Comparison of ENCODE assay signal across 8 cellular contexts in the genomic region with DNA sequence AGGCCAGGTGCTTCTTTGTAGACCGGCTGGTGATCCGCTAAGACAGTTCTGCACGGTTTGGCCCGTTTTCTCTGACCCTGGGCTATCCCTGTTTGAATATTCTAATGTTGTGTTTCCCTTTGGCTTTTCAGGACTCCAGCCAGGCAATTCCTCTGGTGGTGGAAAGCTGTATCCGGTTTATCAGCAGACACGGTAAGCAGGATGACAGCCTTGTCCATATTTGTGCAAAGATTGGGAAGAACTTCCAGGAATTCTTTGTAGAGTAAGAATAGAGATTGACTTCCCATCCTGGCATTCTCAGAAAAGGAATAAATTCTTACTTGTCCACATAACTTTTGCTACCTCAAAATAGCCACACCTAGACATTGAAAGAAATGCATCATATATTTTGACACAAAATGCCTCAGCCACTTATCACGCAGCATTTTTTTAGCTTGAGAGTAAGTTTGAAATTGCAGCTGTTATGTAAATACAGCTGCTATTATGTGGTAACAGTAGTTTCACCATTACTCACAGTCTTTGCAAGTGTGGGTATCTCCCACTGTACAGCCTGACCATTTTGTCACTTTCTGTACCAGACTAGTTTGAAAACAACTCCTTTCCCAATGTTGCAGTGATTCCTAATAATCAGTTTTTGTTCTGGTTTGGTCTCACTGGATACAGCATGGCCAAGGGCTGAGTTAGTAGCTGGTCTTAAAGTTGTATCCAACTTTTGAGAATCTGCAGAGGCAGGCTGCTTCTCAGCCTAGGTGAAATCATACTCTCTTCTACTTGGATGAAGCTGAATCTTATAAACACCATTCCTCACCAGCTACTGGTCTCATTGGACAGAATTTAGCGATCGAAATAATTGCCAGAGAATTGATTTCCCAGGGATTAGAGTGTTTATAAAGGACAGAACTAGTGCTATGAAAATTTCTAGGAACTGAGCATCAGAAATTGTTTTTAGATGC. TPM values are rescaled to one million over a fixed set of nuclear protein-coding genes. Genes with fewer than 3 reads are reported as not detected.
DNase-seq lines count a peak whose midpoint lies in the region; ATAC-seq and TF ChIP-seq lines count a peak whose summit lies in the region.

No MANE protein-coding gene starts in this region.

- ATAC-seq in HG03280 (IDR thresholded peaks at IDR 0.05; ENCODE audit: unreplicated experiment), result peak; percentile 91

- POLR2A ChIA-PET in CD8-positive, alpha-beta memory T cell (lab: Charles Lee), result interaction anchor here (0.5 kb wide), 1 partner anchor 177 kb away, joined by 4 read pairs; no protein-coding TSS in a partner anchor

- H3K36me3 Mint-ChIP-seq in CD8-positive, alpha-beta memory T cell, result peaks cover 11 to 42% (median 13%) of the 10 kb centered on the region in 3 donors

- intact Hi-C loops in esophagus muscularis mucosa (cut with DNase I), result no loop called here
- intact Hi-C loops in uterus (cut with DNase I; ENCODE audit: low total_unique reads), result no loop called here

- H3K27me3 Mint-ChIP-seq in CD8-positive, alpha-beta memory T cell, result no peaks in the 10 kb centered on the region

- H3K4me3 ChIP-seq in AG10803 (ENCODE audit: low read length), result no peak overlapping the region
- no peak overlapping the region for H3K4me3 ChIP-seq in esophagus muscularis mucosa
- H3K4me3 ChIP-seq in uterus, result no peak overlapping the region
- no peak overlapping the region for H3K4me3 ChIP-seq in CD8-positive, alpha-beta memory T cell (ENCODE audit: low read length)

- no peak overlapping the region for H3K27ac Mint-ChIP-seq in CD8-positive, alpha-beta memory T cell

- H3K4me3 Mint-ChIP-seq in CD8-positive, alpha-beta memory T cell, result no peak overlapping the region

- no peaks in the 10 kb centered on the region for H3K9me3 Mint-ChIP-seq in CD8-positive, alpha-beta memory T cell

- TF ChIP-seq CTCF in AG10803 (conservative IDR thresholded peaks at IDR 0.05; ENCODE audit: low read length) (peak; percentile 25), esophagus muscularis mucosa (IDR thresholded peaks at IDR 0.05) (peak in 1 of 3 experiments; percentile 28), uterus (IDR thresholded peaks at IDR 0.05) (no peak)

- H3K9me3 ChIP-seq in esophagus muscularis mucosa (no peaks in the 10 kb centered on the region), uterus (no peaks in the 10 kb centered on the region)
- no peaks in the 10 kb centered on the region for H3K9me3 ChIP-seq in CD8-positive, alpha-beta memory T cell (ENCODE audit: low read length)

- no peaks in the 10 kb centered on the region for H3K27me3 ChIP-seq in esophagus muscularis mucosa
- H3K27me3 ChIP-seq in uterus, result no peaks in the 10 kb centered on the region
- H3K27me3 ChIP-seq in CD8-positive, alpha-beta memory T cell (ENCODE audit: insufficient read depth, low read length, poor library complexity, severe bottlenecking), result no peaks in the 10 kb centered on the region

- H3K4me1 Mint-ChIP-seq in CD8-positive, alpha-beta memory T cell, result no peaks in the 10 kb centered on the region

- no peak for TF ChIP-seq EP300 in esophagus muscularis mucosa (IDR thresholded peaks at IDR 0.05)

- 46% methylated on average over 9 of the region's 9 CpGs for WGBS in esophagus muscularis mucosa

- TF ChIP-seq POLR2A in esophagus muscularis mucosa (IDR thresholded peaks at IDR 0.05; ENCODE audit: low read depth) (no peak), uterus (IDR thresholded peaks at IDR 0.05) (no peak)

- peaks cover 17 to 21% (median 19%) of the 10 kb centered on the region in 4 donors for H3K4me1 ChIP-seq in esophagus muscularis mucosa
- H3K4me1 ChIP-seq in uterus, result peaks cover 0 to 8% of the 10 kb centered on the region in 2 donors
- H3K4me1 ChIP-seq in CD8-positive, alpha-beta memory T cell (ENCODE audit: insufficient read depth, low read length), result no peaks in the 10 kb centered on the region

- CTCF ChIA-PET in CD8-positive, alpha-beta memory T cell (lab: Charles Lee), result no interaction called here

- DNase-seq in AG10803 (ENCODE audit: low read depth) (peak; percentile 85), GM19240 (ENCODE audit: insufficient read length, low spot score) (peak; percentile 65), esophagus muscularis mucosa (ENCODE audit: extremely low spot score) (no peak), uterus (peak in 1 of 2 donors; percentile 55), NCI-H2227 treated with DMSO at 0.1 percent for 48 hours (lab: John Stamatoyannopoulos, UW) (no peak), COLO829 (ENCODE audit: low spot score) (no peak)
- DNase-seq in CD8-positive, alpha-beta memory T cell, result no peak

- H3K36me3 ChIP-seq in esophagus muscularis mucosa (peaks cover 0 to 51% (median 24%) of the 10 kb centered on the region in 4 donors), uterus (no peaks in the 10 kb centered on the region)
- H3K36me3 ChIP-seq in CD8-positive, alpha-beta memory T cell (ENCODE audit: insufficient read depth, low read length), result no peaks in the 10 kb centered on the region

- H3K27ac ChIP-seq in esophagus muscularis mucosa (replicated peaks in 1 of 4) (peak overlapping the region; percentile 2 to 64 (median 47)), uterus (peak overlapping the region; percentile 40 to 48)
- no peak overlapping the region for H3K27ac ChIP-seq in CD8-positive, alpha-beta memory T cell (ENCODE audit: low read depth, low read length)

RNA-seq across cellular contexts. Expression of gene IKBKE, which starts 40.0 kb away (rescaled TPM):
- 1 to 10 TPM; 1.4 to 2.5 (median 2.3) TPM for total RNA-seq in esophagus muscularis mucosa
- 1 to 10 TPM in 2 of 4 donors, not detected in 2; 1.5 to 6.7 TPM for total RNA-seq in uterus
- 10 to 100 TPM; 17.1 to 18.4 TPM for total RNA-seq in CD8-positive, alpha-beta memory T cell
- polyA plus RNA-seq in CD8-positive, alpha-beta memory T cell, result 46.6 TPM

Comparison
In these comparisons a context has a peak if more than half of its experiments do, and no peak if none do; other contexts are left out.
1. DNase-seq: peak in AG10803 (single experiment) and GM19240 (single experiment); none in esophagus muscularis mucosa (single experiment), NCI-H2227 treated with DMSO at 0.1 percent for 48 hours (single experiment), COLO829 (single experiment) and CD8-positive, alpha-beta memory T cell (0 of 5).